In genomic region chr22:22293436-22293835, GRCh38 we compare ENCODE assay signal across 14 cellular contexts. TPM values are rescaled to one million over a fixed set of nuclear protein-coding genes. Genes with fewer than 3 reads are reported as not detected.
"Had no signal": no experiment of that assay in that cellular context is flagged by ENCODE, and none has a peak within 500 bp of the region (broad histone marks: within the 10 kb centered on the region; RNA-seq: fewer than 3 reads in every experiment).

No MANE protein-coding gene starts in this region.

RNA-seq across cellular contexts. Expression of gene VPREB1, which starts 48.9 kb away (rescaled TPM):
- total RNA-seq: activated B cell treated with CpG ODN at 0.5 μM for 24 hours; activated CD4-positive, alpha-beta memory T cell treated with anti-CD3 and anti-CD28 coated beads for 36 hours; activated CD4-positive, alpha-beta memory T cell treated with anti-CD3 and anti-CD28 coated beads, Interleukin-2, amount 10 ng/mL, durations not matched to agents 7 days and 5 days; activated CD4-positive, alpha-beta T cell treated with anti-CD3 and anti-CD28 coated beads for 36 hours; activated CD4-positive, alpha-beta T cell treated with anti-CD3 and anti-CD28 coated beads, Interleukin-2, amount 10 ng/mL, durations not matched to agents 24 days and 14 days; activated CD4-positive, alpha-beta T cell treated with anti-CD3 and anti-CD28 coated beads, Interleukin-2, amount 10 ng/mL, durations not matched to agents 7 days and 5 days; activated CD8-positive, alpha-beta memory T cell treated with anti-CD3 and anti-CD28 coated beads for 36 hours; activated CD8-positive, alpha-beta memory T cell treated with anti-CD3 and anti-CD28 coated beads, Interleukin-2, amount 10 ng/mL, durations not matched to agents 7 days and 5 days; activated CD8-positive, alpha-beta T cell treated with anti-CD3 and anti-CD28 coated beads for 36 hours; activated CD8-positive, alpha-beta T cell treated with anti-CD3 and anti-CD28 coated beads, Interleukin-2, amount 10 ng/mL, durations not matched to agents 7 days and 5 days; T-cell; T-helper 1 cell treated with Interleukin-12 subunit alpha and Interleukin-12 subunit beta and Interleukin-4 antibody, amounts not matched to agents 30 ng/mL and 1 ng/mL, for 36 hours; T-helper 2 cell treated with Interferon-gamma antibody and Interleukin-4, amounts not matched to agents 100 ng/mL and 5 ng/mL, for 36 hours; WTC11 had no signal
